8 cellular contexts compared by ENCODE assay signal in the genomic region with DNA sequence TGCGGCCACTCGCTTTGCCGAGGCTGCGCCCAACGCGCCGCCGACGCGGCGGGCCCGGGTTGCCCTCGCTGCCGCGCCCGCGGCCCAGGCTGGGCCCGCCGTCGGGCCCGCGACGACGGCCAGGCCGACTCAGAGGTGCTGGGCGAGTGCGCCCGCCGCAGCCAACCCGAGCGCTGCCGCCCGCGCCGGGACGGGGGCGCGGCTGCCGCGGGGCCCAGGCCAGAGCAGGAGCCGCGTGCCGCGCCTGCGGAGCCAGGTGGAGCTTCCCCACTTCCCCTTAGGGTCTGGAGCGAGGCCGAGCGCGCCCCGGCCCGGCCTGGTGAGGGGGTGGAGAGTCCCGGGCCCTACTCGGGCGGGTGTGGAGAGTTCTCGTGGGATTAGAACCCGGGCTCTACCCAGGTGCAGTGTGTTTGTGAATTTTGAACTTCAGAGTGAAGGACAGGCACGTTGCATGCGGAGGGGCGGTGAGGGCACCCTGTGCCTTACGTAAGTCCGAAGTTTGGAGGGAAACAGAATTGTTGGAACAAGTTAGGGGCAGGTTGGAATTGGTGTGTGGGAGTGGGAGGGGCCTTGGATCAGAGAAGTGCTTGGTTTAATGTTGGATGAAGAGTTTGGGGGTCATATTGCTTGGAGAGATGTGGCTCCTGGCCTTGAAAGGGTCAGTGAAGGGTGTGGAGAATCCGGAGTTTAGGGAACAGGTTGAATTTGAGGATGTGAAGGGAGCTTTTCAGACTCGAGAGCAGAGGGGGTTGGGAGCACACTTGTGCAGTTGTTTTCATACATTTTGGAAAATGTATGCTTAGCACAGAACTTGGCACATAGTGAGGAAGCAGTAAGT. TPM values are rescaled to one million over a fixed set of nuclear protein-coding genes. Genes with fewer than 3 reads are reported as not detected.
DNase-seq lines count a peak whose midpoint lies in the region; ATAC-seq and TF ChIP-seq lines count a peak whose summit lies in the region.

No MANE protein-coding gene starts in this region.

- H3K27ac ChIP-seq in dorsolateral prefrontal cortex (peak overlapping the region; percentile 45 to 99 (median 93)), lower lobe of right lung (peak overlapping the region; percentile 94)

- H3K9me3 Mint-ChIP-seq in activated CD4-positive, alpha-beta T cell treated with anti-CD3 and anti-CD28 coated beads for 36 hours (ENCODE audit: low read depth), result no peaks in the 10 kb centered on the region

- CTCF ChIA-PET in activated CD4-positive, alpha-beta T cell treated with anti-CD3 and anti-CD28 coated beads for 36 hours (lab: Charles Lee), result interaction anchor here (0.7 to 1.9 kb wide), 7 partner anchors 10 to 1045 kb away, joined by 3 to 10 read pairs (median 4); no protein-coding TSS in a partner anchor

- H3K36me3 Mint-ChIP-seq in activated CD4-positive, alpha-beta T cell treated with anti-CD3 and anti-CD28 coated beads for 36 hours (ENCODE audit: low read depth), result peaks cover 7% of the 10 kb centered on the region

- H3K4me1 ChIP-seq in lower lobe of right lung, result peaks cover 43% of the 10 kb centered on the region

- peak overlapping the region; percentile 80 for H3K4me3 Mint-ChIP-seq in activated CD4-positive, alpha-beta T cell treated with anti-CD3 and anti-CD28 coated beads for 36 hours

- no peaks in the 10 kb centered on the region for H3K27me3 Mint-ChIP-seq in activated CD4-positive, alpha-beta T cell treated with anti-CD3 and anti-CD28 coated beads for 36 hours

- intact Hi-C loops in activated CD4-positive, alpha-beta T cell treated with anti-CD3 and anti-CD28 coated beads for 36 hours (cut with DNase I, micrococcal nuclease), result loop anchor here in 1 of 2 experiments (1.0 to 10.0 kb wide), 4 partner anchors 200 to 765 kb away; a partner anchor contains a TSS
- intact Hi-C loops in dorsolateral prefrontal cortex (cut with DNase I), result loop anchor here (5.0 to 10.0 kb wide), 5 partner anchors 73 to 355 kb away; a partner anchor contains a TSS
- intact Hi-C loops in lower lobe of right lung (cut with DNase I), result no loop called here

- TF ChIP-seq POLR2A in NB4 (IDR thresholded peaks at IDR 0.05; ENCODE audit: extremely low read depth, insufficient read length), result no peak

- no peak for TF ChIP-seq CTCF in NB4 (IDR thresholded peaks at IDR 0.05; ENCODE audit: low read depth, low read length)
- TF ChIP-seq CTCF in dorsolateral prefrontal cortex (IDR thresholded peaks at IDR 0.05 in 54 of 56, conservative IDR thresholded peaks at IDR 0.05 in 2 of 56; ENCODE audit: low read depth in 1 of 56, partially characterized antibody in 56 of 56), result no peak
- no peak for TF ChIP-seq CTCF in lower lobe of right lung (IDR thresholded peaks at IDR 0.05)

- POLR2A ChIA-PET in activated CD4-positive, alpha-beta T cell treated with anti-CD3 and anti-CD28 coated beads for 36 hours (lab: Charles Lee), result no interaction called here

- H3K9me3 ChIP-seq in lower lobe of right lung, result no peaks in the 10 kb centered on the region

- no peaks in the 10 kb centered on the region for H3K27me3 ChIP-seq in dorsolateral prefrontal cortex
- H3K27me3 ChIP-seq in lower lobe of right lung (ENCODE audit: low read depth), result no peaks in the 10 kb centered on the region

- H3K36me3 ChIP-seq in lower lobe of right lung, result no peaks in the 10 kb centered on the region

- DNase-seq in NCI-H345 (lab: John Stamatoyannopoulos, UW), result peak; percentile 37
- no peak for DNase-seq in NCI-H345 treated with DMSO at 0.1 percent for 48 hours (lab: John Stamatoyannopoulos, UW; ENCODE audit: unreplicated experiment)
- peak; percentile 90 for DNase-seq in NB4 (ENCODE audit: low read depth)
- peak; percentile 72 for DNase-seq in activated CD4-positive, alpha-beta T cell treated with anti-CD3 and anti-CD28 coated beads for 36 hours
- DNase-seq in dorsolateral prefrontal cortex, result peak in 3 of 10 donors; percentile 25 to 57 (median 31)
- peak; percentile 79 for DNase-seq in lower lobe of right lung
- DNase-seq in stimulated activated CD8-positive, alpha-beta memory T cell treated with anti-CD3 and anti-CD28 coated beads, Interleukin-15, amount 100 ng/mL, for 24 hours (ENCODE audit: low read depth), result peak; percentile 16

- ATAC-seq in HG02588 (IDR thresholded peaks at IDR 0.05; ENCODE audit: unreplicated experiment) (peak; percentile 53), lower lobe of right lung (peak; percentile 66 to 78)
- peak; percentile 62 for ATAC-seq in activated CD4-positive, alpha-beta T cell treated with anti-CD3 and anti-CD28 coated beads for 36 hours

- peaks cover 36% of the 10 kb centered on the region for H3K4me1 Mint-ChIP-seq in activated CD4-positive, alpha-beta T cell treated with anti-CD3 and anti-CD28 coated beads for 36 hours

- H3K4me3 ChIP-seq in NB4 (ENCODE audit: low read depth, low read length) (peak overlapping the region; percentile 68), dorsolateral prefrontal cortex (peak overlapping the region; percentile 60 to 94 (median 82)), lower lobe of right lung (peak overlapping the region; percentile 69)

- peak overlapping the region; percentile 73 for H3K27ac Mint-ChIP-seq in activated CD4-positive, alpha-beta T cell treated with anti-CD3 and anti-CD28 coated beads for 36 hours

RNA-seq across cellular contexts. Expression of a gene that starts 0.7 kb away (rescaled TPM):
- 10 to 100 TPM; 15.3 to 16.0 TPM for total RNA-seq in activated CD4-positive, alpha-beta T cell treated with anti-CD3 and anti-CD28 coated beads for 36 hours
- total RNA-seq in dorsolateral prefrontal cortex, result 10 to 100 TPM; 13.4 to 32.9 (median 19.4) TPM
- 21.2 TPM for total RNA-seq in lower lobe of right lung

RNA-seq across cellular contexts. Expression of a gene that starts 18.1 kb away (rescaled TPM):
- total RNA-seq in activated CD4-positive, alpha-beta T cell treated with anti-CD3 and anti-CD28 coated beads for 36 hours, result not detected
- total RNA-seq in dorsolateral prefrontal cortex (1 to 10 TPM in 15 of 120 experiments, under 1 TPM in 34, not detected in 71; 0.27 to 3.1 (median 0.79) TPM), lower lobe of right lung (1.2 TPM)
